In genomic region chr3:195254454-195255175, GRCh38 we compare ENCODE assay signal across 1 cellular context.
TF ChIP-seq lines count a peak whose summit lies in the region.

No MANE protein-coding gene starts in this region.

TF ChIP-seq in H1, 55 proteins besides CTCF, POLR2A, EP300 and RAD21:
- TF ChIP-seq MAFK (IDR thresholded peaks at IDR 0.05; ENCODE audit: low read depth, low read length) = no peak
- TF ChIP-seq KDM1A (IDR thresholded peaks at IDR 0.05; ENCODE audit: borderline replicate concordance, low read length) = no peak
- TF ChIP-seq ASH2L (IDR thresholded peaks at IDR 0.05; ENCODE audit: low read length) = no peak
- TF ChIP-seq ZNF274 (IDR thresholded peaks at IDR 0.05; ENCODE audit: borderline replicate concordance, extremely low read depth, low read length) = no peak
- TF ChIP-seq E2F6 (IDR thresholded peaks at IDR 0.05) = no peak
- TF ChIP-seq JUND (IDR thresholded peaks at IDR 0.05; ENCODE audit: low read length) = no peak
- no peak for TF ChIP-seq RXRA (IDR thresholded peaks at IDR 0.05; ENCODE audit: insufficient read depth, low read depth, low read length)
- TF ChIP-seq KDM5A (IDR thresholded peaks at IDR 0.05; ENCODE audit: low read length) = no peak
